25 cellular contexts compared by ENCODE assay signal in genomic region chr2:15302154-15302553, GRCh38.
A peak's percentile ranks its signal among the peaks of the same experiment; 100 is the strongest.
DNase-seq lines count a peak whose midpoint lies in the region; ATAC-seq, FAIRE-seq and TF ChIP-seq lines count a peak whose summit lies in the region.
"Had no signal": no experiment of that assay in that cellular context is flagged by ENCODE, and none has a peak within 500 bp of the region (broad histone marks: within the 10 kb centered on the region; RNA-seq: fewer than 3 reads in every experiment).

No MANE protein-coding gene starts in this region.

- no peak overlapping the region for H3K9ac ChIP-seq in astrocyte (ENCODE audit: low read length)

- no peaks in the 10 kb centered on the region for H3K4me1 ChIP-seq in astrocyte (ENCODE audit: insufficient read depth, low read length)
- H3K4me1 ChIP-seq: upper lobe of left lung had no signal

- H3K4me1 Mint-ChIP-seq in astrocyte (ENCODE audit: low read depth, unreplicated experiment): peaks cover 1% of the 10 kb centered on the region
- H3K4me1 Mint-ChIP-seq: endodermal cell; stimulated activated memory B cell treated with anti-CD40 and anti-IgM and Interleukin-4, amounts not matched to agents 10 μg/mL and 1 μg/mL and 100 μg/mL, for 72 hours had no signal

- H3K79me2 ChIP-seq in astrocyte (ENCODE audit: insufficient read depth, low read length): no peaks in the 10 kb centered on the region

- no peak for ATAC-seq in HG03280 (IDR thresholded peaks at IDR 0.05; ENCODE audit: unreplicated experiment)
- ATAC-seq: stimulated activated memory B cell treated with anti-CD40 and anti-IgM and Interleukin-4, amounts not matched to agents 10 μg/mL and 1 μg/mL and 100 μg/mL, for 72 hours had no signal

- no peak overlapping the region for H3K4me2 ChIP-seq in astrocyte (ENCODE audit: low read length)

- no peak overlapping the region for H3K4me3 ChIP-seq in astrocyte (ENCODE audit: insufficient read depth, low read depth, low read length)
- H3K4me3 ChIP-seq: skin epidermis, upper lobe of left lung had no signal

- H3K9me3 Mint-ChIP-seq in astrocyte (ENCODE audit: unreplicated experiment): no peaks in the 10 kb centered on the region
- H3K9me3 Mint-ChIP-seq: endodermal cell; stimulated activated memory B cell treated with anti-CD40 and anti-IgM and Interleukin-4, amounts not matched to agents 10 μg/mL and 1 μg/mL and 100 μg/mL, for 72 hours had no signal

- no peak for FAIRE-seq in astrocyte (lab: Jason Lieb, UNC)
- FAIRE-seq: D721Med, GM18507, kidney had no signal

- H3K36me3 Mint-ChIP-seq in astrocyte (ENCODE audit: low read depth, unreplicated experiment): peaks cover 55% of the 10 kb centered on the region

- no peaks in the 10 kb centered on the region for H3K27me3 Mint-ChIP-seq in astrocyte (ENCODE audit: low read depth, unreplicated experiment)
- H3K27me3 Mint-ChIP-seq: stimulated activated memory B cell treated with anti-CD40 and anti-IgM and Interleukin-4, amounts not matched to agents 10 μg/mL and 1 μg/mL and 100 μg/mL, for 72 hours had no signal

- TF ChIP-seq CTCF in astrocyte (IDR thresholded peaks at IDR 0.05; ENCODE audit: insufficient read depth, low read depth, low read length): no peak

- H3K36me3 ChIP-seq in astrocyte (ENCODE audit: insufficient read depth, low read length): no peaks in the 10 kb centered on the region

- H3K9me3 ChIP-seq in astrocyte (ENCODE audit: insufficient read depth, low read depth, low read length): no peaks in the 10 kb centered on the region
- H3K9me3 ChIP-seq: upper lobe of left lung had no signal

- no peak overlapping the region for H3K27ac Mint-ChIP-seq in astrocyte (ENCODE audit: unreplicated experiment)
- H3K27ac Mint-ChIP-seq: endodermal cell; stimulated activated memory B cell treated with anti-CD40 and anti-IgM and Interleukin-4, amounts not matched to agents 10 μg/mL and 1 μg/mL and 100 μg/mL, for 72 hours had no signal

- peaks cover 3% of the 10 kb centered on the region for H4K20me1 ChIP-seq in astrocyte (ENCODE audit: insufficient read depth, low read length)

- H3K4me3 Mint-ChIP-seq in astrocyte (ENCODE audit: unreplicated experiment): no peak overlapping the region
- H3K4me3 Mint-ChIP-seq: endodermal cell; stimulated activated memory B cell treated with anti-CD40 and anti-IgM and Interleukin-4, amounts not matched to agents 10 μg/mL and 1 μg/mL and 100 μg/mL, for 72 hours had no signal

- H3K27me3 ChIP-seq in astrocyte (ENCODE audit: insufficient read depth, low read length): no peaks in the 10 kb centered on the region
- H3K27me3 ChIP-seq: upper lobe of left lung had no signal

- DNase-seq in A172 (ENCODE audit: low spot score): peak; percentile 27
- DNase-seq in EL: peak; percentile 6
- peak; percentile 34 for DNase-seq in astrocyte (ENCODE audit: low read depth)
- DNase-seq in iris pigment epithelial cell (ENCODE audit: low read depth): peak; percentile 12
- no peak for DNase-seq in stimulated activated CD4-positive, alpha-beta T cell treated with anti-CD3 and anti-CD28 coated beads, Interleukin-15, amount 100 ng/mL, for 24 hours
- no peak for DNase-seq in NCI-H187 treated with DMSO at 0.1 percent for 48 hours (lab: John Stamatoyannopoulos, UW)
- DNase-seq in NCI-H2196 treated with DMSO at 0.1 percent for 48 hours (lab: John Stamatoyannopoulos, UW; ENCODE audit: unreplicated experiment): no peak
- DNase-seq: activated CD4-positive, CD25-positive, alpha-beta regulatory T cell treated with anti-CD3 and anti-CD28 coated beads, Interleukin-2, amount 50 U/mL, for 72 hours; activated CD8-positive, alpha-beta memory T cell treated with anti-CD3 and anti-CD28 coated beads, Interleukin-2, amount 50 U/mL, for 4 hours; cerebellar nuclear complex; endodermal cell; Karpas-422; kidney; mesendoderm; NCI-H1417; NCI-H345; nucleus accumbens; SHP77; upper lobe of left lung had no signal

- H3K27ac ChIP-seq in astrocyte (ENCODE audit: low read depth, low read length): no peak overlapping the region
- H3K27ac ChIP-seq: HL-60, skin epidermis, upper lobe of left lung had no signal

- H2AFZ ChIP-seq in astrocyte (ENCODE audit: low read depth, low read length): no peak overlapping the region

Comparison
In these comparisons a context has a peak if more than half of its experiments do, and no peak if none do; other contexts are left out.
1. DNase-seq: peak in A172 (single experiment), EL (single experiment), astrocyte (single experiment) and iris pigment epithelial cell (single experiment); none in stimulated activated CD4-positive, alpha-beta T cell treated with anti-CD3 and anti-CD28 coated beads, Interleukin-15, amount 100 ng/mL, for 24 hours (single experiment), NCI-H187 treated with DMSO at 0.1 percent for 48 hours (single experiment) and NCI-H2196 treated with DMSO at 0.1 percent for 48 hours (single experiment).